In genomic region chr22:50191041-50191740, GRCh38 we compare ENCODE assay signal across 8 cellular contexts. TPM values are rescaled to one million over a fixed set of nuclear protein-coding genes. Genes with fewer than 3 reads are reported as not detected.
A peak's percentile ranks its signal among the peaks of the same experiment; 100 is the strongest.
DNase-seq lines count a peak whose midpoint lies in the region; ATAC-seq and TF ChIP-seq lines count a peak whose summit lies in the region.

No MANE protein-coding gene starts in this region.

- WGBS in suprapubic skin = 51% methylated on average over 16 of the region's 17 CpGs

- H3K36me3 Mint-ChIP-seq in CD4-positive, alpha-beta memory T cell = peaks cover 0 to 22% of the 10 kb centered on the region in 2 donors
- no peaks in the 10 kb centered on the region; the same call in 1 of the 2 replicates for H3K36me3 Mint-ChIP-seq in WTC11
- peaks cover 0 to 12% (median 0%) of the 10 kb centered on the region in 5 donors for H3K36me3 Mint-ChIP-seq in naive thymus-derived CD4-positive, alpha-beta T cell

- H3K9me3 ChIP-seq in CD4-positive, alpha-beta memory T cell (ENCODE audit: control insufficient read depth in 1 of 2, low read length in 2 of 2) = no peaks in the 10 kb centered on the region
- no peaks in the 10 kb centered on the region for H3K9me3 ChIP-seq in naive thymus-derived CD4-positive, alpha-beta T cell (ENCODE audit: control insufficient read depth in 2 of 3, low read length in 3 of 3)
- H3K9me3 ChIP-seq in suprapubic skin = no peaks in the 10 kb centered on the region

- peak; percentile 85 to 94 (median 88) for DNase-seq in CD4-positive, alpha-beta memory T cell
- DNase-seq in WTC11 (ENCODE audit: low spot score) (no peak), cardiac fibroblast (ENCODE audit: low read depth in 2 of 2) (peak in 1 of 2 donors; percentile 32), suprapubic skin (ENCODE audit: low spot score in 2 of 2) (no peak), HPDE6-E6E7 (ENCODE audit: extremely low spot score) (no peak), NCI-H2107 (lab: John Stamatoyannopoulos, UW) (no peak)
- DNase-seq in naive thymus-derived CD4-positive, alpha-beta T cell = peak in 7 of 9 donors; percentile 80 to 93 (median 90)

- H3K4me3 ChIP-seq in CD4-positive, alpha-beta memory T cell (ENCODE audit: low read length in 2 of 2) = peak overlapping the region; percentile 52 to 91
- H3K4me3 ChIP-seq in cardiac fibroblast (replicated peaks in 1 of 2; ENCODE audit: low read depth in 2 of 2, low read length in 2 of 2) (peak overlapping the region; percentile 38 to 44), suprapubic skin (peak overlapping the region; percentile 49)
- H3K4me3 ChIP-seq in naive thymus-derived CD4-positive, alpha-beta T cell (ENCODE audit: low read length) = peak overlapping the region; percentile 56

- peaks cover 68% of the 10 kb centered on the region for H3K4me1 ChIP-seq in CD4-positive, alpha-beta memory T cell (ENCODE audit: insufficient read depth, low read length)
- peaks cover 46% of the 10 kb centered on the region in 2 donors for H3K4me1 ChIP-seq in naive thymus-derived CD4-positive, alpha-beta T cell (ENCODE audit: control insufficient read depth in 2 of 2, insufficient read depth in 2 of 2, low read length in 2 of 2)
- peaks cover 59% of the 10 kb centered on the region for H3K4me1 ChIP-seq in suprapubic skin

- ATAC-seq in HG03097 (IDR thresholded peaks at IDR 0.05; ENCODE audit: low FRiP score, unreplicated experiment) (peak; percentile 26), WTC11 (no peak)
- ATAC-seq in naive thymus-derived CD4-positive, alpha-beta T cell = peak; percentile 74

- intact Hi-C loops in CD4-positive, alpha-beta memory T cell (cut with micrococcal nuclease) = loop anchor here (2.0 to 5.0 kb wide), 3 partner anchors 54 to 430 kb away; partner anchors contain the start of genes SCO2 and TUBGCP6
- intact Hi-C loops in naive thymus-derived CD4-positive, alpha-beta T cell (cut with micrococcal nuclease) = loop anchor here (1.0 to 10.0 kb wide), 11 partner anchors 9 to 430 kb away; partner anchors contain the start of genes ALG12 (in 1 of the 2), CRELD2 (in 1 of the 2), NCAPH2 (in 1 of the 2) and PANX2 (in 1 of the 2)

- no peak for TF ChIP-seq POLR2A in suprapubic skin (IDR thresholded peaks at IDR 0.05)

- POLR2A ChIA-PET in CD4-positive, alpha-beta memory T cell (lab: Charles Lee; ENCODE audit: partially characterized antibody) = interaction anchor here (0.7 to 4.5 kb wide), 25 partner anchors 9 to 430 kb away, joined by 3 to 73 read pairs (median 5); partner anchors contain the start of genes HDAC10, LMF2, NCAPH2 and SELENOO
- POLR2A ChIA-PET in WTC11 (lab: Charles Lee) = no interaction called here
- POLR2A ChIA-PET in naive thymus-derived CD4-positive, alpha-beta T cell (lab: Charles Lee) = interaction anchor here (0.7 to 3.3 kb wide), 18 partner anchors 9 to 437 kb away, joined by 3 to 20 read pairs (median 6); partner anchors contain the start of genes ARSA, CHKB, HDAC10 and LMF2

- H3K27me3 ChIP-seq in CD4-positive, alpha-beta memory T cell (ENCODE audit: insufficient read depth, low read length) = no peaks in the 10 kb centered on the region
- H3K27me3 ChIP-seq in naive thymus-derived CD4-positive, alpha-beta T cell (ENCODE audit: control insufficient read depth in 2 of 2, insufficient read depth in 2 of 2, low read length in 2 of 2) = no peaks in the 10 kb centered on the region
- H3K27me3 ChIP-seq in suprapubic skin = no peaks in the 10 kb centered on the region

- TF ChIP-seq EP300 in suprapubic skin (IDR thresholded peaks at IDR 0.05) = no peak

- TF ChIP-seq CTCF in WTC11 (IDR thresholded peaks at IDR 0.05) (no peak), cardiac fibroblast (IDR thresholded peaks at IDR 0.05; ENCODE audit: low read depth, low read length) (no peak), suprapubic skin (IDR thresholded peaks at IDR 0.05) (no peak)

- H3K27ac Mint-ChIP-seq in CD4-positive, alpha-beta memory T cell = peak overlapping the region; percentile 96 to 100 (median 99)
- H3K27ac Mint-ChIP-seq in WTC11 = peak overlapping the region; percentile 30; the same call in 1 of the 2 replicates
- peak overlapping the region; percentile 94 to 100 (median 99) for H3K27ac Mint-ChIP-seq in naive thymus-derived CD4-positive, alpha-beta T cell

- H3K27ac ChIP-seq in CD4-positive, alpha-beta memory T cell (ENCODE audit: low read depth, low read length) = peak overlapping the region; percentile 97
- peak overlapping the region; percentile 98 for H3K27ac ChIP-seq in naive thymus-derived CD4-positive, alpha-beta T cell (ENCODE audit: low read depth, low read length)
- peak overlapping the region; percentile 84 for H3K27ac ChIP-seq in suprapubic skin

- H3K4me1 Mint-ChIP-seq in CD4-positive, alpha-beta memory T cell = peaks cover 16 to 57% (median 41%) of the 10 kb centered on the region in 4 donors
- peaks cover 16% of the 10 kb centered on the region for H3K4me1 Mint-ChIP-seq in WTC11
- H3K4me1 Mint-ChIP-seq in naive thymus-derived CD4-positive, alpha-beta T cell = peaks cover 25 to 51% (median 33%) of the 10 kb centered on the region in 7 donors

- H3K36me3 ChIP-seq in CD4-positive, alpha-beta memory T cell (ENCODE audit: insufficient read depth, low read length) = peaks cover 21% of the 10 kb centered on the region
- peaks cover 0 to 27% (median 3%) of the 10 kb centered on the region in 3 experiments for H3K36me3 ChIP-seq in naive thymus-derived CD4-positive, alpha-beta T cell (ENCODE audit: control insufficient read depth in 2 of 3, insufficient read depth in 3 of 3, low read length in 3 of 3)
- peaks cover 19% of the 10 kb centered on the region for H3K36me3 ChIP-seq in suprapubic skin

- H3K4me3 Mint-ChIP-seq in CD4-positive, alpha-beta memory T cell = peak overlapping the region; percentile 84 to 95 (median 90)
- H3K4me3 Mint-ChIP-seq in WTC11 = no peak overlapping the region
- H3K4me3 Mint-ChIP-seq in naive thymus-derived CD4-positive, alpha-beta T cell = peak overlapping the region; percentile 90 to 96 (median 92)

- CTCF ChIA-PET in CD4-positive, alpha-beta memory T cell (lab: Charles Lee; ENCODE audit: partially characterized antibody) = interaction anchor here (0.7 to 2.6 kb wide), 10 partner anchors 17 to 437 kb away, joined by 3 to 11 read pairs (median 4); partner anchors contain the start of genes ARSA and SCO2
- CTCF ChIA-PET in WTC11 (lab: Charles Lee) = interaction anchor here (1.1 to 2.3 kb wide), 7 partner anchors 10 to 49 kb away, joined by 3 to 14 read pairs (median 4); no protein-coding TSS in a partner anchor
- CTCF ChIA-PET in naive thymus-derived CD4-positive, alpha-beta T cell (lab: Charles Lee) = interaction anchor here (0.6 to 3.1 kb wide), 5 partner anchors 18 to 302 kb away, joined by 3 to 14 read pairs (median 4); no protein-coding TSS in a partner anchor

- H3K9me3 Mint-ChIP-seq in CD4-positive, alpha-beta memory T cell = no peaks in the 10 kb centered on the region
- no peaks in the 10 kb centered on the region for H3K9me3 Mint-ChIP-seq in WTC11
- no peaks in the 10 kb centered on the region for H3K9me3 Mint-ChIP-seq in naive thymus-derived CD4-positive, alpha-beta T cell

- H3K27me3 Mint-ChIP-seq in CD4-positive, alpha-beta memory T cell = no peaks in the 10 kb centered on the region
- no peaks in the 10 kb centered on the region for H3K27me3 Mint-ChIP-seq in WTC11 (ENCODE audit: low read depth)
- no peaks in the 10 kb centered on the region for H3K27me3 Mint-ChIP-seq in naive thymus-derived CD4-positive, alpha-beta T cell

TF ChIP-seq in WTC11, 78 proteins besides CTCF, POLR2A, EP300 and RAD21 (continues in another document):
- no peak for TF ChIP-seq ETV6 (CRISPR knock-in tag; IDR thresholded peaks at IDR 0.05)
- no peak for TF ChIP-seq ATF2 (CRISPR knock-in tag; IDR thresholded peaks at IDR 0.05; ENCODE audit: borderline replicate concordance, low read depth)

RNA-seq across cellular contexts. Expression of gene TRABD, which starts 5.5 kb away (rescaled TPM):
- 100 to 1,000 TPM; 124 to 126 TPM for total RNA-seq in CD4-positive, alpha-beta memory T cell
- 10 to 100 TPM; 51.5 to 61.4 TPM for polyA plus RNA-seq in CD4-positive, alpha-beta memory T cell
- 79.9 to 90.4 TPM (median 81.3 TPM) in 3 replicates for total RNA-seq in WTC11 (2021)
- 100 to 1,000 TPM; 106 to 157 (median 124) TPM for total RNA-seq in naive thymus-derived CD4-positive, alpha-beta T cell
- polyA plus RNA-seq in naive thymus-derived CD4-positive, alpha-beta T cell = 10 to 100 TPM; 29.4 to 50.0 TPM
- 10 to 100 TPM; 35.7 to 78.2 (median 39.1) TPM for total RNA-seq in suprapubic skin

RNA-seq across cellular contexts. Expression of gene SELENOO, which starts 9.6 kb away (rescaled TPM):
- 10 to 100 TPM; 33.8 to 34.8 TPM for total RNA-seq in CD4-positive, alpha-beta memory T cell
- 1 to 10 TPM; 2.0 to 6.6 TPM for polyA plus RNA-seq in CD4-positive, alpha-beta memory T cell
- 27.0 to 29.8 TPM (median 28.8 TPM) in 3 replicates for total RNA-seq in WTC11 (2021)
- total RNA-seq in naive thymus-derived CD4-positive, alpha-beta T cell = 10 to 100 TPM; 26.7 to 36.6 (median 32.4) TPM
- 1 to 10 TPM; 3.4 to 5.9 TPM for polyA plus RNA-seq in naive thymus-derived CD4-positive, alpha-beta T cell
- 10 to 100 TPM; 27.4 to 66.1 (median 36.1) TPM for total RNA-seq in suprapubic skin

RNA-seq across cellular contexts. Expression of gene PANX2, which starts 20.7 kb away (rescaled TPM):
- total RNA-seq in CD4-positive, alpha-beta memory T cell = not detected
- not detected for polyA plus RNA-seq in CD4-positive, alpha-beta memory T cell
- total RNA-seq in WTC11 (2021) (10.2 to 10.7 TPM (median 10.3 TPM) in 3 replicates), suprapubic skin (1 to 10 TPM; 1.2 to 2.8 (median 2.2) TPM)
- 1 to 10 TPM in 1 of 5 experiments, under 1 TPM in 2, not detected in 2; 0.27 to 2.0 (median 0.66) TPM for total RNA-seq in naive thymus-derived CD4-positive, alpha-beta T cell
- polyA plus RNA-seq in naive thymus-derived CD4-positive, alpha-beta T cell = not detected

RNA-seq across cellular contexts. Expression of gene TUBGCP6, which starts 53.6 kb away (rescaled TPM):
- 100 to 1,000 TPM; 132 to 133 TPM for total RNA-seq in CD4-positive, alpha-beta memory T cell
- polyA plus RNA-seq in CD4-positive, alpha-beta memory T cell = 10 to 100 TPM; 16.5 to 20.5 TPM
- total RNA-seq in WTC11 (2021) (36.3 to 45.4 TPM (median 40.8 TPM) in 3 replicates), suprapubic skin (100 to 1,000 TPM in 1 of 4 donors, 10 to 100 TPM in 3; 43.0 to 113 (median 69.7) TPM)
- 100 to 1,000 TPM in 4 of 5 experiments, 10 to 100 TPM in 1; 67.8 to 146 (median 134) TPM for total RNA-seq in naive thymus-derived CD4-positive, alpha-beta T cell
- polyA plus RNA-seq in naive thymus-derived CD4-positive, alpha-beta T cell = 10 to 100 TPM; 15.2 to 28.4 TPM

RNA-seq across cellular contexts. Expression of gene HDAC10, which starts 59.9 kb away (rescaled TPM):
- total RNA-seq in CD4-positive, alpha-beta memory T cell = 100 to 1,000 TPM; 141 to 151 TPM
- polyA plus RNA-seq in CD4-positive, alpha-beta memory T cell = 1 to 10 TPM; 3.8 to 6.8 TPM
- total RNA-seq in WTC11 (2021) (31.9 to 40.9 TPM (median 38.2 TPM) in 3 replicates), suprapubic skin (10 to 100 TPM; 43.1 to 93.7 (median 56.2) TPM)
- 100 to 1,000 TPM in 3 of 5 experiments, 10 to 100 TPM in 2; 95.9 to 139 (median 105) TPM for total RNA-seq in naive thymus-derived CD4-positive, alpha-beta T cell
- 1 to 10 TPM; 7.1 to 9.8 TPM for polyA plus RNA-seq in naive thymus-derived CD4-positive, alpha-beta T cell

Comparison
In these comparisons a context has a peak if more than half of its experiments do, and no peak if none do; other contexts are left out.
1. DNase-seq: peak in CD4-positive, alpha-beta memory T cell (5 of 5) and naive thymus-derived CD4-positive, alpha-beta T cell (7 of 9); none in WTC11 (single experiment), suprapubic skin (0 of 2), HPDE6-E6E7 (single experiment) and NCI-H2107 (single experiment).
2. H3K27ac Mint-ChIP-seq: peak in every context shown above with its lines; median percentile 99 in CD4-positive, alpha-beta memory T cell; 99 in naive thymus-derived CD4-positive, alpha-beta T cell; 30 in WTC11.
3. Peak in every context shown above with its lines, with median percentiles within 50 percentile points of each other: H3K27ac ChIP-seq and H3K4me3 ChIP-seq.